2 cellular contexts compared by ENCODE assay signal in the genomic region with DNA sequence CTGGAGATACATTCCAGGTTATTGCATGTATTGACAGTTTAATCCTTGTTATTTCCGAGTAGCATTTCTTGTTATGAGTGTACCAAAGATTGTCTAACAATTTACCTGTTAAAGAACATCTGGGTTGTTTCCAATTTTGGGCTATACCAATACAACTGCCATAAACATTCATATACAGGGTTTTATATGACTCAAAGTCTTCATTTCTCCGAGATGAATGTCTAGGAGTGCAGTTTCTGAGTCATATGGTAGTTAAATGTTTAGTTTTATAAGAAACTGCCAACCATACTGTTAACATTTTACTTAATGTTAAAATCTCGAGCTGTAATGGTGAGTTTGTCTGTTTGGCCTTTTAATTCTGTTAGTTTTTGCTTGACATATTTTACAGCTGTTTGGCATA.
TF ChIP-seq lines count a peak whose summit lies in the region.

No MANE protein-coding gene starts in this region.

TF ChIP-seq in IMR-90, 13 proteins besides CTCF, POLR2A, EP300 and RAD21:
- TF ChIP-seq RFX5 (IDR thresholded peaks at IDR 0.05; ENCODE audit: low read depth, low read length) = no peak
- no peak for TF ChIP-seq MAZ (IDR thresholded peaks at IDR 0.05; ENCODE audit: borderline replicate concordance, low read depth, low read length)

TF ChIP-seq in K562, 482 proteins besides CTCF, POLR2A, EP300 and RAD21:
- TF ChIP-seq ZBTB17 (CRISPR knock-in tag; IDR thresholded peaks at IDR 0.05) (0 out of 2 replicates have a peak, but pooled peaks have one; percentile 12), ZNF232 (CRISPR knock-in tag; IDR thresholded peaks at IDR 0.05) (no peak)
